In the genomic region with DNA sequence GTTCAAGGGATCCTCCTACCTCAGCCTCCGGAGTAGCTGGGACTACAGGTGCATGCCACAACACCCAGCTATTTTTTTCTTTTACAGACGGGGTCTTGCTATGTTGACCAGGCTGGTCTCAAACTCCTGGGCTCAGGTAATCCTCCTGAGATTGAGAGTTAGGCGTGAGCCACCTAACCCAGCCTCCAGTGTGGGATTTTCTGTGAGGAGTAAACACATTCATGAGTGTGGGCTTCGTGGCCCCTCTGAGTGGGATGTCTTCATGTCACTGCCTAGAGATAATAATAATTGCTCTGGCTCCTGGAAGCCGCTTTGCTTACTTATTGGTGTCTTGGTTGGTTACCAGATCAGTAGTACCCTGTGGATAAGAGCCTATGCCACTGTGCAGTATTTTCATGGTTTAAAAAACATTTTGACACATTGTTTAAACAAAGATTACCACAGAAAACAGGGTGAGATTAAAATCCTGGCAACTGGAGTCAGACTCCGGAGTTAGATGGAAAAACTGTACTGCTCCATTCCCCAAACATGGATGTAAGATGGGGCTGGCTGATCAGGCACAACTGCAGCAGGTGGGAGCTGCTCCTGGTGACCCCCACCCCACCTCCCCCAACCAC, we compare ENCODE assay signal across 22 cellular contexts.
"Had no signal": no experiment of that assay in that cellular context is flagged by ENCODE, and none has a peak within 500 bp of the region (broad histone marks: within the 10 kb centered on the region; RNA-seq: fewer than 3 reads in every experiment).

No MANE protein-coding gene starts in this region.

- H3K4me1 ChIP-seq: right atrium auricular region had no signal

- DNase-seq: activated CD4-positive, alpha-beta memory T cell treated with anti-CD3 and anti-CD28 coated beads, Interleukin-2, amount 10 ng/mL, durations not matched to agents 7 days and 5 days; activated CD4-positive, alpha-beta T cell treated with anti-CD3 and anti-CD28 coated beads for 36 hours; activated naive CD4-positive, alpha-beta T cell treated with anti-CD3 and anti-CD28 coated beads, Interleukin-2, amount 10 ng/mL, durations not matched to agents 7 days and 5 days; activated T-cell treated with anti-CD3 and anti-CD28 coated beads, Interleukin-2, amount 50 U/mL, for 24 hours; central memory CD4-positive, alpha-beta T cell; effector CD4-positive, alpha-beta T cell; foreskin melanocyte; left cardiac atrium; naive thymus-derived CD8-positive, alpha-beta T cell; posterior cingulate gyrus; stimulated activated CD4-positive, alpha-beta T cell treated with anti-CD3 and anti-CD28 coated beads, Interleukin-15, amount 100 ng/mL, for 24 hours; stimulated activated CD4-positive, alpha-beta T cell treated with anti-CD3 and anti-CD28 coated beads, Interleukin-4, amount 100 ng/mL, for 1 hour; stimulated activated naive CD4-positive, alpha-beta T cell; upper lobe of right lung; WERI-Rb-1 had no signal

- H3K27me3 Mint-ChIP-seq: activated CD4-positive, alpha-beta T cell treated with anti-CD3 and anti-CD28 coated beads for 36 hours; activated T-cell treated with anti-CD3 and anti-CD28 coated beads, Interleukin-2, amount 50 U/mL, for 24 hours had no signal

- H3K4me1 Mint-ChIP-seq: activated CD4-positive, alpha-beta memory T cell treated with anti-CD3 and anti-CD28 coated beads, Interleukin-2, amount 10 ng/mL, durations not matched to agents 7 days and 5 days had no signal

- H3K4me3 ChIP-seq: coronary artery, esophagus muscularis mucosa, lung, right atrium auricular region, skin epidermis, upper lobe of right lung had no signal

- H3K36me3 Mint-ChIP-seq: activated naive CD4-positive, alpha-beta T cell treated with anti-CD3 and anti-CD28 coated beads, Interleukin-2, amount 10 ng/mL, durations not matched to agents 7 days and 5 days; naive thymus-derived CD8-positive, alpha-beta T cell had no signal

- H3K27me3 ChIP-seq: esophagus muscularis mucosa, neutrophil, right atrium auricular region, upper lobe of right lung had no signal

- H3K9me3 Mint-ChIP-seq: activated CD4-positive, alpha-beta memory T cell treated with anti-CD3 and anti-CD28 coated beads, Interleukin-2, amount 10 ng/mL, durations not matched to agents 7 days and 5 days; activated naive CD4-positive, alpha-beta T cell treated with anti-CD3 and anti-CD28 coated beads, Interleukin-2, amount 10 ng/mL, durations not matched to agents 7 days and 5 days; activated T-cell treated with anti-CD3 and anti-CD28 coated beads, Interleukin-2, amount 50 U/mL, for 24 hours; naive thymus-derived CD8-positive, alpha-beta T cell; T-helper 1 cell treated with Interleukin-12 subunit alpha and Interleukin-12 subunit beta and Interleukin-4 antibody, amounts not matched to agents 30 μg/mL and 1 μg/mL, for 36 hours had no signal

- H3K36me3 ChIP-seq: esophagus muscularis mucosa, neutrophil, right atrium auricular region, upper lobe of right lung, WERI-Rb-1 had no signal

- ATAC-seq: activated CD4-positive, alpha-beta T cell treated with anti-CD3 and anti-CD28 coated beads for 36 hours; left cardiac atrium; naive thymus-derived CD8-positive, alpha-beta T cell; upper lobe of right lung had no signal

- H3K27ac ChIP-seq: neutrophil, right atrium auricular region, skin epidermis, upper lobe of right lung, WERI-Rb-1 had no signal

- H3K27ac Mint-ChIP-seq: activated CD4-positive, alpha-beta memory T cell treated with anti-CD3 and anti-CD28 coated beads, Interleukin-2, amount 10 ng/mL, durations not matched to agents 7 days and 5 days; activated CD4-positive, alpha-beta T cell treated with anti-CD3 and anti-CD28 coated beads for 36 hours; activated naive CD4-positive, alpha-beta T cell treated with anti-CD3 and anti-CD28 coated beads, Interleukin-2, amount 10 ng/mL, durations not matched to agents 7 days and 5 days; activated T-cell treated with anti-CD3 and anti-CD28 coated beads, Interleukin-2, amount 50 U/mL, for 24 hours; T-helper 1 cell treated with Interleukin-12 subunit alpha and Interleukin-12 subunit beta and Interleukin-4 antibody, amounts not matched to agents 30 μg/mL and 1 μg/mL, for 36 hours had no signal

- H3K9me3 ChIP-seq: esophagus muscularis mucosa, neutrophil, right atrium auricular region, upper lobe of right lung had no signal

- H3K4me3 Mint-ChIP-seq: activated CD4-positive, alpha-beta memory T cell treated with anti-CD3 and anti-CD28 coated beads, Interleukin-2, amount 10 ng/mL, durations not matched to agents 7 days and 5 days; activated CD4-positive, alpha-beta T cell treated with anti-CD3 and anti-CD28 coated beads for 36 hours; activated naive CD4-positive, alpha-beta T cell treated with anti-CD3 and anti-CD28 coated beads, Interleukin-2, amount 10 ng/mL, durations not matched to agents 7 days and 5 days; activated T-cell treated with anti-CD3 and anti-CD28 coated beads, Interleukin-2, amount 50 U/mL, for 24 hours; naive thymus-derived CD8-positive, alpha-beta T cell; T-helper 1 cell treated with Interleukin-12 subunit alpha and Interleukin-12 subunit beta and Interleukin-4 antibody, amounts not matched to agents 30 μg/mL and 1 μg/mL, for 36 hours had no signal
